In genomic region chr17:83192161-83192788, GRCh38 we compare ENCODE assay signal across 8 cellular contexts.
DNase-seq lines count a peak whose midpoint lies in the region; ATAC-seq and TF ChIP-seq lines count a peak whose summit lies in the region.

No MANE protein-coding gene starts in this region.

- no peaks in the 10 kb centered on the region for H3K79me2 ChIP-seq in osteoblast (ENCODE audit: insufficient read depth, low read length)

- H3K27me3 ChIP-seq in MG63: no peaks in the 10 kb centered on the region
- no peaks in the 10 kb centered on the region for H3K27me3 ChIP-seq in osteoblast (ENCODE audit: insufficient read depth, low read length)

- peak overlapping the region; percentile 57 for H3K4me2 ChIP-seq in osteoblast (ENCODE audit: insufficient read depth, low read length)

- TF ChIP-seq CTCF in osteoblast (IDR thresholded peaks at IDR 0.05; ENCODE audit: extremely low read depth, low read depth, low read length): no peak

- peak; percentile 62 for DNase-seq in AG08395 (ENCODE audit: low spot score)
- DNase-seq in MG63: peak; percentile 53
- DNase-seq in fibroblast of gingiva (ENCODE audit: low read depth): peak; percentile 46
- peak; percentile 78 for DNase-seq in osteoblast (ENCODE audit: insufficient read length, low spot score, missing footprints)
- no peak for DNase-seq in NCI-H2196 treated with DMSO at 0.1 percent for 48 hours (lab: John Stamatoyannopoulos, UW; ENCODE audit: unreplicated experiment)
- no peak for DNase-seq in DMS153 (lab: John Stamatoyannopoulos, UW)
- no peak for DNase-seq in stimulated activated CD4-positive, alpha-beta T cell treated with anti-CD3 and anti-CD28 coated beads, Interleukin-4, amount 100 ng/mL, for 4 hours

- no peak for ATAC-seq in GM19463 (IDR thresholded peaks at IDR 0.05; ENCODE audit: unreplicated experiment)

- peaks cover 59% of the 10 kb centered on the region for H3K4me1 ChIP-seq in osteoblast (ENCODE audit: insufficient read depth, low read length)

- no peak overlapping the region for H3K4me3 ChIP-seq in MG63
- peak overlapping the region; percentile 45 for H3K4me3 ChIP-seq in osteoblast (ENCODE audit: insufficient read depth, low read length)

- no peaks in the 10 kb centered on the region for H4K20me1 ChIP-seq in osteoblast (ENCODE audit: insufficient read depth, low read length)

- H3K27ac ChIP-seq in osteoblast (ENCODE audit: low read depth, low read length): peak overlapping the region; percentile 75

- H3K36me3 ChIP-seq in MG63: peaks cover 7% of the 10 kb centered on the region
- H3K36me3 ChIP-seq in osteoblast (ENCODE audit: insufficient read depth, low read length): no peaks in the 10 kb centered on the region

- H3K9me3 ChIP-seq in MG63 (peaks cover 29% of the 10 kb centered on the region), osteoblast (ENCODE audit: low read depth, low read length) (peaks cover 4% of the 10 kb centered on the region)

- H2AFZ ChIP-seq in osteoblast (ENCODE audit: low read length): peak overlapping the region; percentile 45

Comparison
In these comparisons a context has a peak if more than half of its experiments do, and no peak if none do; other contexts are left out.
1. DNase-seq: peak in AG08395 (single experiment), MG63 (single experiment), fibroblast of gingiva (single experiment) and osteoblast (single experiment); none in NCI-H2196 treated with DMSO at 0.1 percent for 48 hours (single experiment), DMS153 (single experiment) and stimulated activated CD4-positive, alpha-beta T cell treated with anti-CD3 and anti-CD28 coated beads, Interleukin-4, amount 100 ng/mL, for 4 hours (0 of 2).